In genomic region chr3:149971403-149972075, GRCh38 we compare ENCODE assay signal across 8 cellular contexts. TPM values are rescaled to one million over a fixed set of nuclear protein-coding genes. Genes with fewer than 3 reads are reported as not detected.
DNase-seq lines count a peak whose midpoint lies in the region; ATAC-seq, FAIRE-seq and TF ChIP-seq lines count a peak whose summit lies in the region.

No MANE protein-coding gene starts in this region.

- CTCF ChIA-PET in endothelial cell of umbilical vein (lab: Charles Lee): interaction anchor here (0.5 to 3.0 kb wide), 8 partner anchors 16 to 524 kb away, joined by 3 to 14 read pairs (median 3); no protein-coding TSS in a partner anchor

- dilution Hi-C loops in endothelial cell of umbilical vein (cut with MboI; ENCODE audit: extremely low pct_ligation_motif_present, low sequenced_read_pairs): no loop called here

- peaks cover 2% of the 10 kb centered on the region for H4K20me1 ChIP-seq in endothelial cell of umbilical vein (replicated peaks; ENCODE audit: control insufficient read depth, extremely low read depth, insufficient read depth, low read length)

- ATAC-seq in HG02943 (IDR thresholded peaks at IDR 0.05; ENCODE audit: low read depth, unreplicated experiment): peak; percentile 19
- ATAC-seq in GM19023 (IDR thresholded peaks at IDR 0.05; ENCODE audit: unreplicated experiment): no peak

- peaks cover 0 to 3% of the 10 kb centered on the region in 2 experiments for H3K27me3 ChIP-seq in endothelial cell of umbilical vein (ENCODE audit: control insufficient read depth in 2 of 2, insufficient read depth in 2 of 2, low read length in 2 of 2)

- peak overlapping the region; percentile 88 for H2AFZ ChIP-seq in endothelial cell of umbilical vein (ENCODE audit: low read depth, low read length)

- TF ChIP-seq CTCF in endothelial cell of umbilical vein (IDR thresholded peaks at IDR 0.05; ENCODE audit: extremely low read depth in 1 of 2, insufficient read depth in 1 of 2, low read depth in 1 of 2, low read length in 2 of 2) (no peak), mesothelial cell of epicardium (IDR thresholded peaks at IDR 0.05; ENCODE audit: unreplicated experiment) (no peak)

- BruUV-seq in endothelial cell of umbilical vein (replicated peaks; lab: Mats Ljungman, UMichigan): TSS peak; percentile 10

- peak overlapping the region; percentile 60 to 88 (median 62) for H3K4me3 ChIP-seq in endothelial cell of umbilical vein (replicated peaks in 1 of 3; ENCODE audit: insufficient read depth in 1 of 3, low read depth in 1 of 3, low read length in 3 of 3)

- intact Hi-C loops in endothelial cell of umbilical vein (cut with micrococcal nuclease): loop anchor here (1.0 to 10.0 kb wide), 5 partner anchors 34 to 1457 kb away; partner anchors contain the start of genes ERICH6 and RNF13

- peak overlapping the region; percentile 62 for H3K27ac ChIP-seq in endothelial cell of umbilical vein (ENCODE audit: insufficient read depth, low read depth, low read length)

- peak overlapping the region; percentile 93 for H3K4me3 Mint-ChIP-seq in mesothelial cell of epicardium

- H3K4me1 ChIP-seq in ES-I3 (ENCODE audit: insufficient read depth, low read length) (peaks cover 6% of the 10 kb centered on the region), endothelial cell of umbilical vein (ENCODE audit: control insufficient read depth, extremely low read depth, insufficient read depth, low read length) (peaks cover 27% of the 10 kb centered on the region)

- no peaks in the 10 kb centered on the region for H3K9me1 ChIP-seq in endothelial cell of umbilical vein (replicated peaks; ENCODE audit: control insufficient read depth, extremely low read depth, insufficient read depth, low read length)

- peaks cover 37% of the 10 kb centered on the region for H3K79me2 ChIP-seq in endothelial cell of umbilical vein (ENCODE audit: control insufficient read depth, insufficient read depth, low read length)

- no peaks in the 10 kb centered on the region for H3K27me3 Mint-ChIP-seq in mesothelial cell of epicardium (ENCODE audit: low read depth)

- TF ChIP-seq POLR2A in endothelial cell of umbilical vein (IDR thresholded peaks at IDR 0.05; ENCODE audit: low read depth, low read length): peak; percentile 25

- H3K36me3 Mint-ChIP-seq in mesothelial cell of epicardium: no peaks in the 10 kb centered on the region

- H3K4me2 ChIP-seq in endothelial cell of umbilical vein (ENCODE audit: insufficient read depth, low read length): peak overlapping the region; percentile 94

- peak overlapping the region; percentile 99 for H3K27ac Mint-ChIP-seq in mesothelial cell of epicardium

- DNase-seq in NCI-H345 treated with DMSO at 0.1 percent for 48 hours (lab: John Stamatoyannopoulos, UW; ENCODE audit: unreplicated experiment) (peak; percentile 30), endothelial cell of umbilical vein (ENCODE audit: low read depth, low spot score) (peak; percentile 75), mesothelial cell of epicardium (ENCODE audit: low spot score in 2 of 2, unreplicated experiment in 2 of 2) (peak; percentile 38 to 80)
- peak; percentile 68 for DNase-seq in activated CD8-positive, alpha-beta memory T cell treated with anti-CD3 and anti-CD28 coated beads, Interleukin-2, amount 50 U/mL, for 48 hours
- DNase-seq in stimulated activated naive CD4-positive, alpha-beta T cell (lab: John Stamatoyannopoulos, UW): peak; percentile 5 to 66 (median 28)

- H3K9me3 Mint-ChIP-seq in mesothelial cell of epicardium: peaks cover 15% of the 10 kb centered on the region

- FAIRE-seq in endothelial cell of umbilical vein (lab: Jason Lieb, UNC): no peak

- POLR2A ChIA-PET in endothelial cell of umbilical vein (lab: Charles Lee): interaction anchor here (1.0 kb wide), 1 partner anchor 10 kb away, joined by 4 read pairs; no protein-coding TSS in a partner anchor

- peaks cover 36% of the 10 kb centered on the region for H3K4me1 Mint-ChIP-seq in mesothelial cell of epicardium

- H3K36me3 ChIP-seq in ES-I3 (ENCODE audit: insufficient read depth, low read length) (no peaks in the 10 kb centered on the region), endothelial cell of umbilical vein (ENCODE audit: control insufficient read depth in 2 of 2, extremely low read depth in 1 of 2, insufficient read depth in 2 of 2, low read length in 2 of 2) (peaks cover 0 to 3% of the 10 kb centered on the region in 2 experiments)

- H3K9ac ChIP-seq in ES-I3 (ENCODE audit: low read depth, low read length) (peak overlapping the region; percentile 81), endothelial cell of umbilical vein (replicated peaks; ENCODE audit: extremely low read depth, insufficient read depth, low read length) (peak overlapping the region; percentile 62)

- H3K9me3 ChIP-seq in ES-I3 (ENCODE audit: control insufficient read depth, insufficient read depth, low read length) (no peaks in the 10 kb centered on the region), endothelial cell of umbilical vein (replicated peaks; ENCODE audit: control insufficient read depth, insufficient read depth, low read length) (no peaks in the 10 kb centered on the region)

TF ChIP-seq in endothelial cell of umbilical vein, 7 proteins besides CTCF, POLR2A, EP300 and RAD21:
- TF ChIP-seq MAX (IDR thresholded peaks at IDR 0.05; ENCODE audit: insufficient read depth, insufficient read length): no peak
- no peak for TF ChIP-seq EZH2 (IDR thresholded peaks at IDR 0.05; ENCODE audit: borderline replicate concordance, low read depth, low read length, severe bottlenecking)
- TF ChIP-seq MYC (IDR thresholded peaks at IDR 0.05; ENCODE audit: low read depth, low read length): no peak
- TF ChIP-seq POLR2AphosphoS5 (IDR thresholded peaks at IDR 0.05; ENCODE audit: insufficient read depth, low read depth, low read length): no peak
- no peak for TF ChIP-seq JUN (IDR thresholded peaks at IDR 0.05; ENCODE audit: borderline replicate concordance, insufficient read depth, insufficient read length, low read depth)
- no peak for TF ChIP-seq FOS (IDR thresholded peaks at IDR 0.05; ENCODE audit: borderline replicate concordance, insufficient read depth, low read length)

RNA-seq across cellular contexts. Expression of gene PFN2, which starts 0.8 kb away (rescaled TPM):
- total RNA-seq in endothelial cell of umbilical vein (97.1 and 124 TPM in 2 replicates), mesothelial cell of epicardium (179 to 196 TPM (median 187 TPM) in 3 replicates)
- polyA plus RNA-seq in endothelial cell of umbilical vein: 143 and 165 TPM in 2 replicates
- polyA plus RNA-seq in endothelial cell of umbilical vein (2011; cell fraction: cytosol; rRNA removed): 166 and 169 TPM in 2 replicates
- polyA plus RNA-seq in endothelial cell of umbilical vein (2011; cell fraction: nucleus; rRNA removed): 76.0 and 117 TPM in 2 replicates
- 99.1 and 150 TPM in 2 replicates for polyA plus RNA-seq in endothelial cell of umbilical vein (2012)
- 121 and 128 TPM in 2 replicates for polyA minus RNA-seq in endothelial cell of umbilical vein
- polyA minus RNA-seq in endothelial cell of umbilical vein (2011; cell fraction: cytosol; rRNA and poly(A)+ RNA removed): 15.4 TPM
- polyA minus RNA-seq in endothelial cell of umbilical vein (2011; cell fraction: nucleus; rRNA and poly(A)+ RNA removed): 60.0 and 95.9 TPM in 2 replicates
